Comparison of ENCODE assay signal across 20 cellular contexts in genomic region chr21:38048241-38048640, GRCh38.
A peak's percentile ranks its signal among the peaks of the same experiment; 100 is the strongest.
DNase-seq lines count a peak whose midpoint lies in the region; ATAC-seq and TF ChIP-seq lines count a peak whose summit lies in the region.
"Had no signal": no experiment of that assay in that cellular context is flagged by ENCODE, and none has a peak within 500 bp of the region (broad histone marks: within the 10 kb centered on the region; RNA-seq: fewer than 3 reads in every experiment).

No MANE protein-coding gene starts in this region.

- TF ChIP-seq CTCF in prostate gland (IDR thresholded peaks at IDR 0.05), result no peak

- POLR2A ChIA-PET in activated CD4-positive, alpha-beta memory T cell treated with anti-CD3 and anti-CD28 coated beads, Interleukin-2, amount 10 ng/mL, durations not matched to agents 7 days and 5 days (lab: Charles Lee), result no interaction called here

- CTCF ChIA-PET in activated CD4-positive, alpha-beta memory T cell treated with anti-CD3 and anti-CD28 coated beads, Interleukin-2, amount 10 ng/mL, durations not matched to agents 7 days and 5 days (lab: Charles Lee), result no interaction called here

- no peak overlapping the region for H3K4me3 ChIP-seq in prostate gland
- H3K4me3 ChIP-seq: body of pancreas, coronary artery, neural progenitor cell, SJSA1 had no signal

- no peak overlapping the region for H3K4me3 Mint-ChIP-seq in activated CD4-positive, alpha-beta memory T cell treated with anti-CD3 and anti-CD28 coated beads, Interleukin-2, amount 10 ng/mL, durations not matched to agents 7 days and 5 days
- H3K4me3 Mint-ChIP-seq: activated B cell treated with CpG ODN at 0.5 μM for 24 hours; activated naive CD8-positive, alpha-beta T cell treated with anti-CD3 and anti-CD28 coated beads for 36 hours; activated T-cell treated with anti-CD3 and anti-CD28 coated beads, Interleukin-2, amount 50 U/mL, for 72 hours; neural progenitor cell had no signal

- H3K27me3 ChIP-seq in prostate gland (replicated peaks; ENCODE audit: insufficient read depth), result no peaks in the 10 kb centered on the region
- H3K27me3 ChIP-seq: body of pancreas, neural progenitor cell had no signal

- H3K9me3 Mint-ChIP-seq in activated CD4-positive, alpha-beta memory T cell treated with anti-CD3 and anti-CD28 coated beads, Interleukin-2, amount 10 ng/mL, durations not matched to agents 7 days and 5 days, result no peaks in the 10 kb centered on the region
- H3K9me3 Mint-ChIP-seq: activated B cell treated with CpG ODN at 0.5 μM for 24 hours; activated naive CD8-positive, alpha-beta T cell treated with anti-CD3 and anti-CD28 coated beads for 36 hours; activated T-cell treated with anti-CD3 and anti-CD28 coated beads, Interleukin-2, amount 50 U/mL, for 72 hours; neural progenitor cell had no signal

- TF ChIP-seq POLR2A in prostate gland (IDR thresholded peaks at IDR 0.05), result no peak

- no peaks in the 10 kb centered on the region for H3K4me1 Mint-ChIP-seq in activated CD4-positive, alpha-beta memory T cell treated with anti-CD3 and anti-CD28 coated beads, Interleukin-2, amount 10 ng/mL, durations not matched to agents 7 days and 5 days
- H3K4me1 Mint-ChIP-seq: activated B cell treated with CpG ODN at 0.5 μM for 24 hours; activated naive CD8-positive, alpha-beta T cell treated with anti-CD3 and anti-CD28 coated beads for 36 hours had no signal

- H3K36me3 ChIP-seq in prostate gland, result no peaks in the 10 kb centered on the region
- H3K36me3 ChIP-seq: neural progenitor cell, SJSA1 had no signal

- no peaks in the 10 kb centered on the region for H3K4me1 ChIP-seq in prostate gland (replicated peaks)
- H3K4me1 ChIP-seq: body of pancreas, neural progenitor cell, SJSA1 had no signal

- WGBS in prostate gland, result 41% methylated on average over 8 of the region's 8 CpGs

- H3K9me3 ChIP-seq in prostate gland, result no peaks in the 10 kb centered on the region
- H3K9me3 ChIP-seq: body of pancreas, SJSA1 had no signal

- DNase-seq in NCI-H128 (lab: John Stamatoyannopoulos, UW; ENCODE audit: unreplicated experiment), result peak; percentile 73
- peak; percentile 73 for DNase-seq in NCI-H2196 (lab: John Stamatoyannopoulos, UW; ENCODE audit: unreplicated experiment)
- peak; percentile 65 to 76 for DNase-seq in SHP77 (lab: John Stamatoyannopoulos, UW)
- DNase-seq in prostate gland (ENCODE audit: low spot score), result peak; percentile 10
- no peak for DNase-seq in iPS-NIHi11 (ENCODE audit: low spot score)
- DNase-seq in activated CD4-positive, alpha-beta memory T cell treated with anti-CD3 and anti-CD28 coated beads, Interleukin-2, amount 10 ng/mL, durations not matched to agents 7 days and 5 days, result no peak
- no peak for DNase-seq in stimulated activated CD8-positive, alpha-beta memory T cell treated with anti-CD3 and anti-CD28 coated beads, Interleukin-4, amount 100 ng/mL, for 48 hours
- DNase-seq: activated B cell treated with CpG ODN at 0.5 μM for 24 hours; activated CD8-positive, alpha-beta memory T cell treated with anti-CD3 and anti-CD28 coated beads for 24 hours; activated naive CD8-positive, alpha-beta T cell treated with anti-CD3 and anti-CD28 coated beads for 36 hours; activated T-cell treated with anti-CD3 and anti-CD28 coated beads, Interleukin-2, amount 50 U/mL, for 72 hours; AML-193; body of pancreas; foreskin fibroblast; left colon; NCI-H187 treated with DMSO at 0.1 percent for 48 hours had no signal

- ATAC-seq in HG03039 (IDR thresholded peaks at IDR 0.05; ENCODE audit: unreplicated experiment), result no peak
- ATAC-seq: activated T-cell treated with anti-CD3 and anti-CD28 coated beads, Interleukin-2, amount 50 U/mL, for 72 hours; body of pancreas; left colon had no signal

- no peaks in the 10 kb centered on the region for H3K27me3 Mint-ChIP-seq in activated CD4-positive, alpha-beta memory T cell treated with anti-CD3 and anti-CD28 coated beads, Interleukin-2, amount 10 ng/mL, durations not matched to agents 7 days and 5 days
- H3K27me3 Mint-ChIP-seq: activated B cell treated with CpG ODN at 0.5 μM for 24 hours had no signal

- H3K27ac Mint-ChIP-seq in activated CD4-positive, alpha-beta memory T cell treated with anti-CD3 and anti-CD28 coated beads, Interleukin-2, amount 10 ng/mL, durations not matched to agents 7 days and 5 days, result no peak overlapping the region
- H3K27ac Mint-ChIP-seq: activated B cell treated with CpG ODN at 0.5 μM for 24 hours; activated naive CD8-positive, alpha-beta T cell treated with anti-CD3 and anti-CD28 coated beads for 36 hours; activated T-cell treated with anti-CD3 and anti-CD28 coated beads, Interleukin-2, amount 50 U/mL, for 72 hours; neural progenitor cell had no signal

- no peaks in the 10 kb centered on the region for H3K36me3 Mint-ChIP-seq in activated CD4-positive, alpha-beta memory T cell treated with anti-CD3 and anti-CD28 coated beads, Interleukin-2, amount 10 ng/mL, durations not matched to agents 7 days and 5 days (ENCODE audit: low read depth)
- H3K36me3 Mint-ChIP-seq: activated naive CD8-positive, alpha-beta T cell treated with anti-CD3 and anti-CD28 coated beads for 36 hours; neural progenitor cell had no signal

- H3K27ac ChIP-seq in prostate gland, result no peak overlapping the region
- H3K27ac ChIP-seq: body of pancreas, coronary artery, neural progenitor cell, SJSA1 had no signal

- intact Hi-C loops in prostate gland (cut with DNase I), result no loop called here

Comparison
In these comparisons a context has a peak if more than half of its experiments do, and no peak if none do; other contexts are left out.
1. DNase-seq: peak in NCI-H128 (single experiment), NCI-H2196 (single experiment), SHP77 (2 of 2) and prostate gland (single experiment); none in iPS-NIHi11 (single experiment), activated CD4-positive, alpha-beta memory T cell treated with anti-CD3 and anti-CD28 coated beads, Interleukin-2, amount 10 ng/mL, durations not matched to agents 7 days and 5 days (single experiment) and stimulated activated CD8-positive, alpha-beta memory T cell treated with anti-CD3 and anti-CD28 coated beads, Interleukin-4, amount 100 ng/mL, for 48 hours (single experiment).